ENCODE assay signal across 2 cellular contexts in the genomic region with DNA sequence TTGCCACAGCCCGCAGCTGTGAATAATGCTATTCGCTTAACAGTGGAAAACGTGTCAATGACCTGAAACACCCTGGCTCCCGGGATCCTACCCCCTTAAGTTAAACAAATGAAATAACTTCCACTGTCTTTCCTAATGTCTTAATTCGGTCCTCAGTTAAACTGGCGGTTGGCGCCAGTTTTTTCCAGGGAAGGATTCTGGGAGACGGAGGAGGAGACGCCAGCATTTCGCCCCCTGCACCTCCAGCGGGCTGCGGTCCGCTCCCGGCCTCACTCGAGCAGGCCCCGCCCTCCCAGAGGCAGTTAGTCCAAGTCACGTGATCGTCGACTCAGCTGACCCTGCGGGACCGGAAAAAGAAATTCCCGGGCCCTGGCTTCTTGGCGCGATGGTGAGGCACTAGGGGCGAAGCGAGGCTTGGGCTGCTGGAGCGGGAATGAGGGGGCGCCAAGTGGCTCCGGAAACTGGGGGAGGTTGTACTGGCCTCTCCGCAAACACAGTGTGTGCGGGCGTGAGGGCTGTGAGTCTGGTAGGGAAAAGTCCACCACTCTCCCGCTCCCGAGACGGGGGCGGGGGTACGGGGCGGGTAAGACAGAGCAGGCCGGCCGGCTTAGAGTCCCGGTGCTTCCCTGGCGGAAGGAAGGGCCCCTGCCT.
TF ChIP-seq lines count a peak whose summit lies in the region.

A gene (plus strand): TSS at position 359 of the 651 bp plus-strand sequence. CDS start 27 bp downstream, at position 386.

TF ChIP-seq in IMR-90, 13 proteins besides CTCF, POLR2A, EP300 and RAD21 (continued from another document):
- TF ChIP-seq, protein P1, sequence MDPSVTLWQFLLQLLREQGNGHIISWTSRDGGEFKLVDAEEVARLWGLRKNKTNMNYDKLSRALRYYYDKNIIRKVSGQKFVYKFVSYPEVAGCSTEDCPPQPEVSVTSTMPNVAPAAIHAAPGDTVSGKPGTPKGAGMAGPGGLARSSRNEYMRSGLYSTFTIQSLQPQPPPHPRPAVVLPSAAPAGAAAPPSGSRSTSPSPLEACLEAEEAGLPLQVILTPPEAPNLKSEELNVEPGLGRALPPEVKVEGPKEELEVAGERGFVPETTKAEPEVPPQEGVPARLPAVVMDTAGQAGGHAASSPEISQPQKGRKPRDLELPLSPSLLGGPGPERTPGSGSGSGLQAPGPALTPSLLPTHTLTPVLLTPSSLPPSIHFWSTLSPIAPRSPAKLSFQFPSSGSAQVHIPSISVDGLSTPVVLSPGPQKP (IDR thresholded peaks at IDR 0.05; ENCODE audit: borderline replicate concordance, low read depth, low read length), result no peak
- TF ChIP-seq NFE2L2 (IDR thresholded peaks at IDR 0.05; ENCODE audit: low read depth, low read length) (no peak), CHD1 (IDR thresholded peaks at IDR 0.05; ENCODE audit: low read depth, low read length) (no peak)
- TF ChIP-seq, protein P2, sequence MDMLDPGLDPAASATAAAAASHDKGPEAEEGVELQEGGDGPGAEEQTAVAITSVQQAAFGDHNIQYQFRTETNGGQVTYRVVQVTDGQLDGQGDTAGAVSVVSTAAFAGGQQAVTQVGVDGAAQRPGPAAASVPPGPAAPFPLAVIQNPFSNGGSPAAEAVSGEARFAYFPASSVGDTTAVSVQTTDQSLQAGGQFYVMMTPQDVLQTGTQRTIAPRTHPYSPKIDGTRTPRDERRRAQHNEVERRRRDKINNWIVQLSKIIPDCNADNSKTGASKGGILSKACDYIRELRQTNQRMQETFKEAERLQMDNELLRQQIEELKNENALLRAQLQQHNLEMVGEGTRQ (IDR thresholded peaks at IDR 0.05; ENCODE audit: low read depth, low read length), result peak; percentile 98

TF ChIP-seq in PFSK-1, 5 proteins besides CTCF, POLR2A, EP300 and RAD21 (continued from another document):
- TF ChIP-seq, protein P3, sequence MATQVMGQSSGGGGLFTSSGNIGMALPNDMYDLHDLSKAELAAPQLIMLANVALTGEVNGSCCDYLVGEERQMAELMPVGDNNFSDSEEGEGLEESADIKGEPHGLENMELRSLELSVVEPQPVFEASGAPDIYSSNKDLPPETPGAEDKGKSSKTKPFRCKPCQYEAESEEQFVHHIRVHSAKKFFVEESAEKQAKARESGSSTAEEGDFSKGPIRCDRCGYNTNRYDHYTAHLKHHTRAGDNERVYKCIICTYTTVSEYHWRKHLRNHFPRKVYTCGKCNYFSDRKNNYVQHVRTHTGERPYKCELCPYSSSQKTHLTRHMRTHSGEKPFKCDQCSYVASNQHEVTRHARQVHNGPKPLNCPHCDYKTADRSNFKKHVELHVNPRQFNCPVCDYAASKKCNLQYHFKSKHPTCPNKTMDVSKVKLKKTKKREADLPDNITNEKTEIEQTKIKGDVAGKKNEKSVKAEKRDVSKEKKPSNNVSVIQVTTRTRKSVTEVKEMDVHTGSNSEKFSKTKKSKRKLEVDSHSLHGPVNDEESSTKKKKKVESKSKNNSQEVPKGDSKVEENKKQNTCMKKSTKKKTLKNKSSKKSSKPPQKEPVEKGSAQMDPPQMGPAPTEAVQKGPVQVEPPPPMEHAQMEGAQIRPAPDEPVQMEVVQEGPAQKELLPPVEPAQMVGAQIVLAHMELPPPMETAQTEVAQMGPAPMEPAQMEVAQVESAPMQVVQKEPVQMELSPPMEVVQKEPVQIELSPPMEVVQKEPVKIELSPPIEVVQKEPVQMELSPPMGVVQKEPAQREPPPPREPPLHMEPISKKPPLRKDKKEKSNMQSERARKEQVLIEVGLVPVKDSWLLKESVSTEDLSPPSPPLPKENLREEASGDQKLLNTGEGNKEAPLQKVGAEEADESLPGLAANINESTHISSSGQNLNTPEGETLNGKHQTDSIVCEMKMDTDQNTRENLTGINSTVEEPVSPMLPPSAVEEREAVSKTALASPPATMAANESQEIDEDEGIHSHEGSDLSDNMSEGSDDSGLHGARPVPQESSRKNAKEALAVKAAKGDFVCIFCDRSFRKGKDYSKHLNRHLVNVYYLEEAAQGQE (IDR thresholded peaks at IDR 0.05; ENCODE audit: insufficient read depth in 1 of 2, low read depth in 2 of 2, low read length in 2 of 2), result no peak
